1 cellular context compared by ENCODE assay signal in genomic region chr7:135184254-135184841, GRCh38.
TF ChIP-seq lines count a peak whose summit lies in the region.

No MANE protein-coding gene starts in this region.

TF ChIP-seq in K562, 482 proteins besides CTCF, POLR2A, EP300 and RAD21 (continued from another document):
- no peak for TF ChIP-seq CTCFL (IDR thresholded peaks at IDR 0.05; ENCODE audit: borderline replicate concordance, insufficient read depth, low read depth, low read length, poor library complexity, severe bottlenecking)
- TF ChIP-seq U2AF1 (optimal IDR thresholded peaks at IDR 0.05; ENCODE audit: low read depth, low read length), result no peak
- no peak for TF ChIP-seq ADNP (tag; IDR thresholded peaks at IDR 0.05)
- TF ChIP-seq ZNF263 (CRISPR knock-in tag; IDR thresholded peaks at IDR 0.05; ENCODE audit: borderline replicate concordance), result no peak; the same call in 1 of the 2 replicates
- TF ChIP-seq DNMT1 (IDR thresholded peaks at IDR 0.05), result no peak
- no peak for TF ChIP-seq CXXC5 (CRISPR knock-in tag; IDR thresholded peaks at IDR 0.05)
- no peak for TF ChIP-seq POLR3G (IDR thresholded peaks at IDR 0.05; ENCODE audit: extremely low read depth, insufficient read length, insufficient replicate concordance)
- peak; percentile 87 for TF ChIP-seq FOSL1 (tag; conservative IDR thresholded peaks at IDR 0.05)
- peak; percentile 75 for TF ChIP-seq TFAP4 (CRISPR knock-in tag; IDR thresholded peaks at IDR 0.05; ENCODE audit: borderline replicate concordance)
- no peak for TF ChIP-seq SAP30 (IDR thresholded peaks at IDR 0.05; ENCODE audit: borderline replicate concordance, insufficient read depth, low read depth, low read length, poor library complexity, severe bottlenecking)
- TF ChIP-seq GTF2B (IDR thresholded peaks at IDR 0.05; ENCODE audit: extremely low read depth, insufficient read length), result no peak
- TF ChIP-seq ATF7 (IDR thresholded peaks at IDR 0.05), result no peak
- TF ChIP-seq JUND (IDR thresholded peaks at IDR 0.05; ENCODE audit: borderline replicate concordance, low read depth, low read length), result peak; percentile 60; the same call in 1 of the 2 replicates
- peak; percentile 25; the same call in 1 of the 3 replicates for TF ChIP-seq JUND (tag; IDR thresholded peaks at IDR 0.05; ENCODE audit: borderline replicate concordance, low read depth, low read length)
- TF ChIP-seq PHF8 (IDR thresholded peaks at IDR 0.05; ENCODE audit: borderline replicate concordance, low read length), result no peak
- peak; percentile 80 for TF ChIP-seq SETDB1 (IDR thresholded peaks at IDR 0.05; ENCODE audit: low read length)
- no peak for TF ChIP-seq ZNF609 (CRISPR knock-in tag; IDR thresholded peaks at IDR 0.05; ENCODE audit: borderline replicate concordance)
